Comparison of ENCODE assay signal across 9 cellular contexts in genomic region chr5:159286420-159287035, GRCh38. TPM values are rescaled to one million over a fixed set of nuclear protein-coding genes. Genes with fewer than 3 reads are reported as not detected.
DNase-seq lines count a peak whose midpoint lies in the region; ATAC-seq and TF ChIP-seq lines count a peak whose summit lies in the region.
"Had no signal": no experiment of that assay in that cellular context is flagged by ENCODE, and none has a peak within 500 bp of the region (broad histone marks: within the 10 kb centered on the region; RNA-seq: fewer than 3 reads in every experiment).

No MANE protein-coding gene starts in this region.

- DNase-seq in A172 (ENCODE audit: low spot score) (peak; percentile 55), GM03348 (ENCODE audit: low spot score) (peak; percentile 42), NCI-H526 (lab: John Stamatoyannopoulos, UW) (peak; percentile 2 to 34), choroid plexus epithelial cell (ENCODE audit: low read depth) (peak; percentile 74), lung (ENCODE audit: low spot score) (no peak), mesothelial cell of epicardium (ENCODE audit: low spot score in 2 of 2, unreplicated experiment in 2 of 2) (no peak), NCI-H2227 treated with DMSO at 0.1 percent for 48 hours (lab: John Stamatoyannopoulos, UW) (no peak)

- no peak overlapping the region for H3K4me3 ChIP-seq in choroid plexus epithelial cell (ENCODE audit: low read depth, low read length)
- no peak overlapping the region for H3K4me3 ChIP-seq in lung

- H3K27me3 ChIP-seq in lung (ENCODE audit: control insufficient read depth, insufficient read depth) = no peaks in the 10 kb centered on the region

- H3K4me1 Mint-ChIP-seq in mesothelial cell of epicardium = no peaks in the 10 kb centered on the region

- H3K4me3 Mint-ChIP-seq in mesothelial cell of epicardium = no peak overlapping the region

- peak; percentile 41 for ATAC-seq in lung (ENCODE audit: insufficient read depth, low FRiP score)
- no peak for ATAC-seq in HG03139 (IDR thresholded peaks at IDR 0.05; ENCODE audit: unreplicated experiment)

- H3K4me1 ChIP-seq in lung (ENCODE audit: control insufficient read depth in 2 of 2, insufficient read depth in 2 of 2, low read length in 2 of 2) = no peaks in the 10 kb centered on the region

- H3K36me3 Mint-ChIP-seq in mesothelial cell of epicardium = no peaks in the 10 kb centered on the region

- TF ChIP-seq CTCF in choroid plexus epithelial cell (conservative IDR thresholded peaks at IDR 0.05; ENCODE audit: low read depth, low read length) = peak; percentile 66
- peak; percentile 18 for TF ChIP-seq CTCF in lung (IDR thresholded peaks at IDR 0.05; ENCODE audit: control extremely low read depth, extremely low read depth)
- no peak for TF ChIP-seq CTCF in mesothelial cell of epicardium (IDR thresholded peaks at IDR 0.05; ENCODE audit: unreplicated experiment)

- no peak overlapping the region for H3K27ac Mint-ChIP-seq in mesothelial cell of epicardium

- no peaks in the 10 kb centered on the region for H3K9me3 Mint-ChIP-seq in mesothelial cell of epicardium

- no peaks in the 10 kb centered on the region for H3K36me3 ChIP-seq in lung (ENCODE audit: control insufficient read depth in 2 of 2, insufficient read depth in 2 of 2, low read length in 2 of 2)

- WGBS in lung, 2 donors = 48 to 54% methylated on average over 8 of the region's 8 CpGs

- no peaks in the 10 kb centered on the region for H3K9me3 ChIP-seq in lung (ENCODE audit: control insufficient read depth in 2 of 2, insufficient read depth in 1 of 2, low read length in 1 of 2)

- H3K27ac ChIP-seq in lung (ENCODE audit: low read depth in 1 of 2, low read length in 1 of 2) = no peak overlapping the region

- no peaks in the 10 kb centered on the region for H3K27me3 Mint-ChIP-seq in mesothelial cell of epicardium (ENCODE audit: low read depth)

RNA-seq across cellular contexts. Expression of gene UBLCP1, which starts 23.4 kb away (rescaled TPM):
- total RNA-seq in A172 (2014; rRNA removed; shearing (Covaris generic)) = 51.5 and 59.8 TPM in 2 replicates
- 10 to 100 TPM; 19.0 to 25.6 TPM for total RNA-seq in lung
- polyA plus RNA-seq in lung = 10 to 100 TPM; 24.4 to 27.4 TPM
- 27.8 to 29.2 TPM (median 28.3 TPM) in 3 replicates for total RNA-seq in mesothelial cell of epicardium

RNA-seq across cellular contexts. Expression of gene IL12B, which starts 43.8 kb away (rescaled TPM):
- total RNA-seq in A172 (2014; rRNA removed; shearing (Covaris generic)) = not detected in 2 replicates
- total RNA-seq in lung (under 1 TPM in 1 of 2 donors, not detected in 1; 0.11 TPM), mesothelial cell of epicardium (not detected in 3 replicates)
- under 1 TPM in 1 of 2 donors, not detected in 1; 0.08 TPM for polyA plus RNA-seq in lung
- polyA plus RNA-seq: adipose tissue had no signal

Comparison
In these comparisons a context has a peak if more than half of its experiments do, and no peak if none do; other contexts are left out.
1. DNase-seq: peak in A172 (single experiment), GM03348 (single experiment), NCI-H526 (2 of 2) and choroid plexus epithelial cell (single experiment); none in lung (single experiment), mesothelial cell of epicardium (0 of 2) and NCI-H2227 treated with DMSO at 0.1 percent for 48 hours (single experiment).